8 cellular contexts compared by ENCODE assay signal in genomic region chr19:45469835-45470146, GRCh38. TPM values are rescaled to one million over a fixed set of nuclear protein-coding genes. Genes with fewer than 3 reads are reported as not detected.
DNase-seq lines count a peak whose midpoint lies in the region; ATAC-seq, FAIRE-seq and TF ChIP-seq lines count a peak whose summit lies in the region.

No MANE protein-coding gene starts in this region.

- H3K27me3 ChIP-seq in GM12878 (replicated peaks in 1 of 2; ENCODE audit: control insufficient read depth in 2 of 2, insufficient read depth in 2 of 2, low read length in 1 of 2) (peaks cover 0 to 2% of the 10 kb centered on the region in 2 experiments; a peak in 2 of 4 replicates), subcutaneous abdominal adipose tissue (ENCODE audit: control insufficient read depth in 5 of 5, insufficient read depth in 4 of 5, low read length in 5 of 5) (peaks cover 0 to 8% (median 2%) of the 10 kb centered on the region in 5 donors)

- no peaks in the 10 kb centered on the region for H3K36me3 ChIP-seq in GM12878 (ENCODE audit: control insufficient read depth in 2 of 2, insufficient read depth in 2 of 2, low read length in 1 of 2)
- H3K36me3 ChIP-seq in kidney (ENCODE audit: control insufficient read depth in 1 of 2, insufficient read depth in 2 of 2, low read length in 2 of 2): no peaks in the 10 kb centered on the region
- peaks cover 0 to 42% (median 36%) of the 10 kb centered on the region in 5 donors for H3K36me3 ChIP-seq in subcutaneous abdominal adipose tissue (ENCODE audit: control insufficient read depth in 5 of 5, insufficient read depth in 5 of 5, low read length in 5 of 5)

- WGBS in GM12878 (ENCODE audit: insufficient coverage, insufficient replicate concordance, low lambda C conversion rate, missing lambda C conversion rate): 2% methylated on average over 14 of the region's 14 CpGs

- no TSS peak for BruUV-seq in GM12878 (replicated peaks; lab: Mats Ljungman, UMichigan)

- H3K9ac ChIP-seq in GM12878 (ENCODE audit: control insufficient read depth, insufficient read depth, low read length) (peak overlapping the region; percentile 79), kidney (ENCODE audit: low read length in 2 of 2) (peak overlapping the region in 1 of 2 donors; percentile 95), subcutaneous abdominal adipose tissue (ENCODE audit: low read length in 5 of 5) (peak overlapping the region; percentile 75 to 99 (median 94))

- H3K4me3 ChIP-seq in GM12878 (peak overlapping the region; percentile 74), kidney (ENCODE audit: low read length in 2 of 2) (peak overlapping the region; percentile 92 to 98), subcutaneous abdominal adipose tissue (ENCODE audit: low read depth in 1 of 5, low read length in 5 of 5) (peak overlapping the region; percentile 97 to 100 (median 99))

- intact Hi-C loops in GM12878 (cut with micrococcal nuclease; ENCODE audit: unreplicated experiment): loop anchor here (2.0 to 10.0 kb wide), 2 partner anchors 19 to 395 kb away; partner anchors contain the start of genes GEMIN7 and ZNF296
- intact Hi-C loops in kidney (cut with DNase I): no loop called here

- SMC1A ChIA-PET in GM12878 (lab: Charles Lee; ENCODE audit: uncharacterized antibody, unreplicated experiment): interaction anchor here (0.8 to 4.8 kb wide), 9 partner anchors 8 to 174 kb away, joined by 3 to 52 read pairs (median 3); no protein-coding TSS in a partner anchor

- peak; percentile 79 for TF ChIP-seq POLR2A in GM12878 (IDR thresholded peaks at IDR 0.05; ENCODE audit: low read depth, low read length)

- H3K4me2 ChIP-seq in GM12878 (ENCODE audit: control insufficient read depth, insufficient read depth): peak overlapping the region; percentile 97

- H3K27ac ChIP-seq in GM12878 (ENCODE audit: control insufficient read depth, insufficient read depth) (peak overlapping the region; percentile 91), kidney (ENCODE audit: low read depth in 2 of 2, low read length in 2 of 2) (peak overlapping the region; percentile 93 to 97), subcutaneous abdominal adipose tissue (ENCODE audit: low read depth, low read length) (peak overlapping the region; percentile 83)

- in situ Hi-C loops in GM12878 (cut with MboI): loop anchor here (25.0 kb wide), 1 partner anchor 1707 kb away; the partner anchor contains the start of gene SMG9

- TF ChIP-seq CTCF in GM12878 (IDR thresholded peaks at IDR 0.05 in 2 of 3, conservative IDR thresholded peaks at IDR 0.05 in 1 of 3; ENCODE audit: control insufficient read depth in 2 of 3, extremely low read depth in 1 of 3, insufficient read depth in 1 of 3, low read depth in 3 of 3, low read length in 3 of 3) (no peak), kidney (IDR thresholded peaks at IDR 0.05; ENCODE audit: borderline replicate concordance, extremely low read depth, insufficient read depth) (no peak)

- FAIRE-seq in GM18507 (lab: Jason Lieb, UNC): no peak
- FAIRE-seq in GM12878 (lab: Jason Lieb, UNC): no peak
- no peak for FAIRE-seq in kidney (lab: Jason Lieb, UNC)

- H3K9me3 ChIP-seq in GM12878 (replicated peaks; ENCODE audit: control insufficient read depth, insufficient read depth, low read length): no peaks in the 10 kb centered on the region
- no peaks in the 10 kb centered on the region for H3K9me3 ChIP-seq in kidney (ENCODE audit: control insufficient read depth in 1 of 2, low read length in 2 of 2)
- H3K9me3 ChIP-seq in subcutaneous abdominal adipose tissue (ENCODE audit: control insufficient read depth in 5 of 5, low read length in 5 of 5): no peaks in the 10 kb centered on the region

- H4K20me1 ChIP-seq in GM12878 (ENCODE audit: control insufficient read depth, insufficient read depth): peaks cover 3% of the 10 kb centered on the region; the same call in 1 of the 2 replicates

- TF ChIP-seq EP300 in GM12878 (IDR thresholded peaks at IDR 0.05; ENCODE audit: borderline replicate concordance in 1 of 2, control insufficient read depth in 1 of 2, low read depth in 2 of 2, low read length in 2 of 2): no peak

- DNase-seq in AG08396 (ENCODE audit: low spot score) (peak; percentile 90), GM18507 (ENCODE audit: extremely low spot score, insufficient read length, low read depth) (peak; percentile 81), NCI-H526 treated with DMSO at 0.1 percent for 48 hours (lab: John Stamatoyannopoulos, UW) (peak; percentile 58), GM12878 (ENCODE audit: low read depth, low spot score) (no peak), kidney (no peak), GF-D8 (lab: John Stamatoyannopoulos, UW) (no peak)

- no peaks in the 10 kb centered on the region for H3K79me2 ChIP-seq in GM12878 (ENCODE audit: control insufficient read depth, insufficient read depth, low read length)

- CTCF ChIA-PET in GM12878 (lab: Yijun Ruan, JAX): interaction anchor here (0.6 to 5.2 kb wide), 12 partner anchors 8 to 329 kb away, joined by 3 to 71 read pairs (median 6); no protein-coding TSS in a partner anchor

- peak overlapping the region; percentile 91 for H2AFZ ChIP-seq in GM12878 (ENCODE audit: control insufficient read depth, low read depth, low read length)

- H3K4me1 ChIP-seq in GM12878 (ENCODE audit: control insufficient read depth, insufficient read depth, low read length) (peaks cover 14% of the 10 kb centered on the region), kidney (ENCODE audit: control insufficient read depth in 1 of 2, insufficient read depth in 1 of 2, low read depth in 1 of 2, low read length in 2 of 2) (peaks cover 9 to 30% of the 10 kb centered on the region in 2 donors), subcutaneous abdominal adipose tissue (ENCODE audit: control insufficient read depth in 5 of 5, insufficient read depth in 5 of 5, low read length in 5 of 5) (peaks cover 7 to 48% (median 23%) of the 10 kb centered on the region in 5 donors)

- POLR2A ChIA-PET in GM12878 (lab: Charles Lee): interaction anchor here (0.6 to 2.3 kb wide), 16 partner anchors 9 to 223 kb away, joined by 3 to 13 read pairs (median 4); partner anchors contain the start of genes ERCC1, PPP1R13L and QPCTL

- no peak for TF ChIP-seq RAD21 in GM12878 (IDR thresholded peaks at IDR 0.05; ENCODE audit: insufficient read depth, low read depth, low read length)

- ATAC-seq in GM12878: peak; percentile 80
- ATAC-seq in HG02623 (IDR thresholded peaks at IDR 0.05; ENCODE audit: unreplicated experiment): no peak

- RAD21 ChIA-PET in GM12878 (lab: Charles Lee; ENCODE audit: unreplicated experiment): interaction anchor here (0.5 to 4.3 kb wide), 11 partner anchors 8 to 172 kb away, joined by 3 to 64 read pairs (median 4); partner anchors contain the start of gene PPP1R13L

RNA-seq across cellular contexts. Expression of gene FOSB, which starts 2.0 kb away (rescaled TPM):
- 2.5 and 2.8 TPM in 2 replicates for total RNA-seq in GM12878 (2013; cell fraction: nucleolus; rRNA removed)
- total RNA-seq in GM12878 (2014; rRNA removed): 0.11 and 0.44 TPM in 2 replicates
- 0.14 and 0.31 TPM in 2 replicates for total RNA-seq in GM12878 (2014; rRNA removed; fragmentation: Illumina TruSeq; extraction: Trizol)
- total RNA-seq in GM12878 (2021): 0.56 and 0.69 TPM in 2 replicates
- polyA plus RNA-seq in GM12878 (2011; ENCODE audit: low read depth): 0.52 TPM
- 0.13 and 0.20 TPM in 2 replicates for polyA plus RNA-seq in GM12878 (2011; rRNA removed)
- 0.25 and 0.34 TPM in 2 replicates for polyA plus RNA-seq in GM12878 (2011; cell fraction: cytosol; rRNA removed)
- polyA plus RNA-seq in GM12878 (2011; cell fraction: nucleus; rRNA removed): 1.6 and 1.8 TPM in 2 replicates
- polyA plus RNA-seq in GM12878 (2012): 0.83 and 1.1 TPM in 2 replicates
- polyA plus RNA-seq in GM12878 (2014; fragmentation: Illumina TruSeq; extraction: Trizol): 0.28 and 0.35 TPM in 2 replicates
- polyA plus RNA-seq in GM12878 (2014; fragmentation: Nextera tagmentation; extraction: Ambion mirVana): under 1 TPM; 0.06 to 0.07 TPM
- 0.24 and 0.34 TPM in 2 replicates for polyA plus RNA-seq in GM12878 (2014; rRNA removed)
- under 1 TPM; 0.29 to 0.45 TPM for polyA plus RNA-seq in GM12878 (2016; fragmentation: Nextera tagmentation; extraction: Ambion mirVana)
- polyA minus RNA-seq in GM12878 (2011; rRNA and poly(A)+ RNA removed): 1.8 and 2.5 TPM in 2 replicates
- not detected in 2 replicates for polyA minus RNA-seq in GM12878 (2011; cell fraction: cytosol; rRNA and poly(A)+ RNA removed)
- 3.9 and 7.5 TPM in 2 replicates for polyA minus RNA-seq in GM12878 (2011; cell fraction: nucleus; rRNA and poly(A)+ RNA removed)
- total RNA-seq in kidney: 0.98 TPM
- 0.73 TPM for polyA plus RNA-seq in kidney (ENCODE audit: insufficient read depth, low read depth, low replicate concordance)

RNA-seq across cellular contexts. Expression of gene RTN2, which starts 27.1 kb away (rescaled TPM):
- 6.8 and 7.8 TPM in 2 replicates for total RNA-seq in GM12878 (2013; cell fraction: nucleolus; rRNA removed)
- total RNA-seq in GM12878 (2014; rRNA removed) (4.0 and 5.2 TPM in 2 replicates), GM12878 (2014; rRNA removed; fragmentation: Illumina TruSeq; extraction: Trizol) (3.4 and 4.2 TPM in 2 replicates), GM12878 (2021) (9.7 and 11.6 TPM in 2 replicates), kidney (7.3 TPM)
- 20.8 TPM for polyA plus RNA-seq in GM12878 (2011; ENCODE audit: low read depth)
- polyA plus RNA-seq in GM12878 (2011; rRNA removed) (1.1 and 2.6 TPM in 2 replicates), GM12878 (2014; fragmentation: Illumina TruSeq; extraction: Trizol) (5.5 and 5.9 TPM in 2 replicates), GM12878 (2014; fragmentation: Nextera tagmentation; extraction: Ambion mirVana) (under 1 TPM; 0.32 to 0.42 TPM), GM12878 (2014; rRNA removed) (10.3 and 11.0 TPM in 2 replicates), GM12878 (2016; fragmentation: Nextera tagmentation; extraction: Ambion mirVana) (1 to 10 TPM; 4.8 to 4.9 TPM), kidney (ENCODE audit: insufficient read depth, low read depth, low replicate concordance) (8.2 TPM)
- polyA plus RNA-seq in GM12878 (2011; cell fraction: cytosol; rRNA removed): 4.2 and 4.4 TPM in 2 replicates
- polyA plus RNA-seq in GM12878 (2011; cell fraction: nucleus; rRNA removed): 3.1 and 4.2 TPM in 2 replicates
- 18.2 and 18.6 TPM in 2 replicates for polyA plus RNA-seq in GM12878 (2012)
- 2.0 and 2.3 TPM in 2 replicates for polyA minus RNA-seq in GM12878 (2011; rRNA and poly(A)+ RNA removed)
- 1.7 and 1.8 TPM in 2 replicates for polyA minus RNA-seq in GM12878 (2011; cell fraction: cytosol; rRNA and poly(A)+ RNA removed)
- polyA minus RNA-seq in GM12878 (2011; cell fraction: nucleus; rRNA and poly(A)+ RNA removed): 1.8 and 2.8 TPM in 2 replicates

RNA-seq across cellular contexts. Expression of gene PPM1N, which starts 28.5 kb away (rescaled TPM):
- total RNA-seq in GM12878 (2013; cell fraction: nucleolus; rRNA removed): 2.0 and 2.5 TPM in 2 replicates
- 3.4 and 4.1 TPM in 2 replicates for total RNA-seq in GM12878 (2014; rRNA removed)
- total RNA-seq in GM12878 (2014; rRNA removed; fragmentation: Illumina TruSeq; extraction: Trizol): 2.9 and 4.0 TPM in 2 replicates
- total RNA-seq in GM12878 (2021): 3.5 and 4.1 TPM in 2 replicates
- polyA plus RNA-seq in GM12878 (2011; ENCODE audit: low read depth): 3.8 TPM
- polyA plus RNA-seq in GM12878 (2011; rRNA removed): 1.6 and 1.7 TPM in 2 replicates
- polyA plus RNA-seq in GM12878 (2011; cell fraction: cytosol; rRNA removed): 1.5 and 3.1 TPM in 2 replicates
- 1.8 and 2.5 TPM in 2 replicates for polyA plus RNA-seq in GM12878 (2011; cell fraction: nucleus; rRNA removed)
- 3.9 and 4.9 TPM in 2 replicates for polyA plus RNA-seq in GM12878 (2012)
- polyA plus RNA-seq in GM12878 (2014; fragmentation: Illumina TruSeq; extraction: Trizol): 3.6 and 5.4 TPM in 2 replicates
- polyA plus RNA-seq in GM12878 (2014; fragmentation: Nextera tagmentation; extraction: Ambion mirVana): 1 to 10 TPM; 4.6 to 4.7 TPM
- polyA plus RNA-seq in GM12878 (2014; rRNA removed): 5.3 and 5.4 TPM in 2 replicates
- polyA plus RNA-seq in GM12878 (2016; fragmentation: Nextera tagmentation; extraction: Ambion mirVana): 1 to 10 TPM; 2.6 to 3.2 TPM
- 1.1 TPM in 1 of 2 replicates, not detected in the other for polyA minus RNA-seq in GM12878 (2011; rRNA and poly(A)+ RNA removed)
- not detected in 2 replicates for polyA minus RNA-seq in GM12878 (2011; cell fraction: cytosol; rRNA and poly(A)+ RNA removed)
- 0.24 and 0.86 TPM in 2 replicates for polyA minus RNA-seq in GM12878 (2011; cell fraction: nucleus; rRNA and poly(A)+ RNA removed)
- total RNA-seq in kidney: 2.2 TPM
- polyA plus RNA-seq in kidney (ENCODE audit: insufficient read depth, low read depth, low replicate concordance): 0.69 TPM

RNA-seq across cellular contexts. Expression of gene VASP, which starts 37.5 kb away (rescaled TPM):
- total RNA-seq in GM12878 (2013; cell fraction: nucleolus; rRNA removed): 67.3 and 71.5 TPM in 2 replicates
- total RNA-seq in GM12878 (2014; rRNA removed) (220 and 298 TPM in 2 replicates), GM12878 (2014; rRNA removed; fragmentation: Illumina TruSeq; extraction: Trizol) (84.2 and 95.6 TPM in 2 replicates), GM12878 (2021) (217 and 228 TPM in 2 replicates), kidney (105 TPM)
- polyA plus RNA-seq in GM12878 (2011; ENCODE audit: low read depth): 35.0 TPM
- polyA plus RNA-seq in GM12878 (2011; rRNA removed) (59.1 and 74.0 TPM in 2 replicates), GM12878 (2014; fragmentation: Illumina TruSeq; extraction: Trizol) (98.4 and 139 TPM in 2 replicates), GM12878 (2014; fragmentation: Nextera tagmentation; extraction: Ambion mirVana) (10 to 100 TPM; 19.5 to 27.5 TPM), GM12878 (2014; rRNA removed) (188 and 276 TPM in 2 replicates), GM12878 (2016; fragmentation: Nextera tagmentation; extraction: Ambion mirVana) (10 to 100 TPM; 39.8 to 50.4 TPM), kidney (ENCODE audit: insufficient read depth, low read depth, low replicate concordance) (36.3 TPM)
- polyA plus RNA-seq in GM12878 (2011; cell fraction: cytosol; rRNA removed): 87.1 and 124 TPM in 2 replicates
- 95.6 and 133 TPM in 2 replicates for polyA plus RNA-seq in GM12878 (2011; cell fraction: nucleus; rRNA removed)
- polyA plus RNA-seq in GM12878 (2012): 73.2 and 77.3 TPM in 2 replicates
- polyA minus RNA-seq in GM12878 (2011; rRNA and poly(A)+ RNA removed): 43.7 and 84.4 TPM in 2 replicates
- 58.4 and 68.9 TPM in 2 replicates for polyA minus RNA-seq in GM12878 (2011; cell fraction: cytosol; rRNA and poly(A)+ RNA removed)
- polyA minus RNA-seq in GM12878 (2011; cell fraction: nucleus; rRNA and poly(A)+ RNA removed): 42.8 and 79.8 TPM in 2 replicates

RNA-seq across cellular contexts. Expression of gene ERCC1, which starts 46.1 kb away (rescaled TPM):
- total RNA-seq in GM12878 (2013; cell fraction: nucleolus; rRNA removed): 59.3 and 59.4 TPM in 2 replicates
- total RNA-seq in GM12878 (2014; rRNA removed): 74.7 and 82.6 TPM in 2 replicates
- total RNA-seq in GM12878 (2014; rRNA removed; fragmentation: Illumina TruSeq; extraction: Trizol): 45.4 and 57.2 TPM in 2 replicates
- total RNA-seq in GM12878 (2021): 70.1 and 75.3 TPM in 2 replicates
- polyA plus RNA-seq in GM12878 (2011; ENCODE audit: low read depth): 161 TPM
- polyA plus RNA-seq in GM12878 (2011; rRNA removed): 36.8 and 65.0 TPM in 2 replicates
- polyA plus RNA-seq in GM12878 (2011; cell fraction: cytosol; rRNA removed): 105 and 127 TPM in 2 replicates
- polyA plus RNA-seq in GM12878 (2011; cell fraction: nucleus; rRNA removed): 101 and 105 TPM in 2 replicates
- 49.9 and 53.1 TPM in 2 replicates for polyA plus RNA-seq in GM12878 (2012)
- 23.1 and 52.0 TPM in 2 replicates for polyA plus RNA-seq in GM12878 (2014; fragmentation: Illumina TruSeq; extraction: Trizol)
- 10 to 100 TPM; 14.7 to 36.8 TPM for polyA plus RNA-seq in GM12878 (2014; fragmentation: Nextera tagmentation; extraction: Ambion mirVana)
- 104 and 113 TPM in 2 replicates for polyA plus RNA-seq in GM12878 (2014; rRNA removed)
- polyA plus RNA-seq in GM12878 (2016; fragmentation: Nextera tagmentation; extraction: Ambion mirVana): 10 to 100 TPM; 54.2 to 66.8 TPM
- 51.6 and 101 TPM in 2 replicates for polyA minus RNA-seq in GM12878 (2011; rRNA and poly(A)+ RNA removed)
- polyA minus RNA-seq in GM12878 (2011; cell fraction: cytosol; rRNA and poly(A)+ RNA removed): 45.3 and 49.4 TPM in 2 replicates
- polyA minus RNA-seq in GM12878 (2011; cell fraction: nucleus; rRNA and poly(A)+ RNA removed): 28.0 and 31.4 TPM in 2 replicates
- 60.8 TPM for total RNA-seq in kidney
- polyA plus RNA-seq in kidney (ENCODE audit: insufficient read depth, low read depth, low replicate concordance): 107 TPM

Comparison
In these comparisons a context has a peak if more than half of its experiments do, and no peak if none do; other contexts are left out.
1. DNase-seq: peak in AG08396 (single experiment), GM18507 (single experiment) and NCI-H526 treated with DMSO at 0.1 percent for 48 hours (single experiment); none in GM12878 (single experiment), kidney (single experiment) and GF-D8 (single experiment).
2. Peak in every context shown above with its lines, with median percentiles within 50 percentile points of each other: H3K27ac ChIP-seq and H3K4me3 ChIP-seq.